ENCODE assay signal across 10 cellular contexts in genomic region chr2:20674974-20675679, GRCh38. TPM values are rescaled to one million over a fixed set of nuclear protein-coding genes. Genes with fewer than 3 reads are reported as not detected.
DNase-seq lines count a peak whose midpoint lies in the region; ATAC-seq, FAIRE-seq and TF ChIP-seq lines count a peak whose summit lies in the region.
"Had no signal": no experiment of that assay in that cellular context is flagged by ENCODE, and none has a peak within 500 bp of the region (broad histone marks: within the 10 kb centered on the region; RNA-seq: fewer than 3 reads in every experiment).

No MANE protein-coding gene starts in this region.

- no peaks in the 10 kb centered on the region for H3K9me3 ChIP-seq in fibroblast of lung (ENCODE audit: control insufficient read depth, insufficient read depth, low read depth, low read length)
- no peaks in the 10 kb centered on the region for H3K9me3 ChIP-seq in osteoblast (ENCODE audit: low read depth, low read length)
- H3K9me3 ChIP-seq: breast epithelium, lower lobe of right lung had no signal

- peak; percentile 79 for FAIRE-seq in RCC 7860 (lab: Jason Lieb, UNC)

- H3K27ac ChIP-seq in fibroblast of lung (ENCODE audit: insufficient read depth, low read length) (peak overlapping the region; percentile 16), osteoblast (ENCODE audit: low read depth, low read length) (no peak overlapping the region)
- H3K27ac ChIP-seq: breast epithelium, lower lobe of right lung had no signal

- POLR2A ChIA-PET in BJ (lab: Charles Lee), result interaction anchor here (0.6 kb wide), 1 partner anchor 15 kb away, joined by 4 read pairs; no protein-coding TSS in a partner anchor

- H3K36me3 ChIP-seq in BJ (ENCODE audit: control insufficient read depth, insufficient read depth, low read length), result no peaks in the 10 kb centered on the region
- H3K36me3 ChIP-seq in fibroblast of lung (ENCODE audit: control insufficient read depth, insufficient read depth, low read length), result no peaks in the 10 kb centered on the region
- no peaks in the 10 kb centered on the region for H3K36me3 ChIP-seq in osteoblast (ENCODE audit: insufficient read depth, low read length)
- H3K36me3 ChIP-seq: breast epithelium, lower lobe of right lung had no signal

- no peak overlapping the region for H2AFZ ChIP-seq in fibroblast of lung (ENCODE audit: low read length)
- peak overlapping the region; percentile 28 for H2AFZ ChIP-seq in osteoblast (ENCODE audit: low read length)

- no peak for ATAC-seq in HG02938 (IDR thresholded peaks at IDR 0.05; ENCODE audit: unreplicated experiment)

- H3K79me2 ChIP-seq in fibroblast of lung (ENCODE audit: control insufficient read depth, insufficient read depth, low read length), result no peaks in the 10 kb centered on the region
- H3K79me2 ChIP-seq in osteoblast (ENCODE audit: insufficient read depth, low read length), result no peaks in the 10 kb centered on the region

- TF ChIP-seq CTCF in BJ (IDR thresholded peaks at IDR 0.05; ENCODE audit: insufficient read depth, low read depth, low read length), result no peak
- TF ChIP-seq CTCF in fibroblast of lung (conservative IDR thresholded peaks at IDR 0.05 in 1 of 2, IDR thresholded peaks at IDR 0.05 in 1 of 2; ENCODE audit: low read depth in 1 of 2, low read length in 2 of 2), result peak in 1 of 2 donors; percentile 4
- TF ChIP-seq CTCF in osteoblast (IDR thresholded peaks at IDR 0.05; ENCODE audit: extremely low read depth, low read depth, low read length), result no peak

- H3K4me1 ChIP-seq in fibroblast of lung (ENCODE audit: control insufficient read depth, extremely low read depth, insufficient read depth, low read length), result peaks cover 7% of the 10 kb centered on the region
- H3K4me1 ChIP-seq in osteoblast (ENCODE audit: insufficient read depth, low read length), result peaks cover 11% of the 10 kb centered on the region
- H3K4me1 ChIP-seq: breast epithelium had no signal

- CTCF ChIA-PET in BJ (lab: Yijun Ruan, JAX), result interaction anchor here (0.8 to 8.4 kb wide), 10 partner anchors 10 to 288 kb away, joined by 3 to 123 read pairs (median 4); partner anchors contain the start of genes GDF7 and HS1BP3

- peak; percentile 44 for DNase-seq in BJ (ENCODE audit: low read depth)
- DNase-seq in RCC 7860 (ENCODE audit: low spot score), result peak; percentile 68
- peak; percentile 77 to 81 for DNase-seq in fibroblast of lung (ENCODE audit: low read depth in 2 of 2)
- DNase-seq in osteoblast (ENCODE audit: insufficient read length, low spot score, missing footprints), result peak; percentile 99
- no peak for DNase-seq in GM19240 (ENCODE audit: insufficient read length, low spot score)
- no peak for DNase-seq in NCI-H1417 (lab: John Stamatoyannopoulos, UW)
- DNase-seq in activated naive CD4-positive, alpha-beta T cell treated with Interleukin-2 at 50 U/mL for 16 hours, result no peak
- DNase-seq: lower lobe of right lung had no signal

- no peak overlapping the region for H3K9ac ChIP-seq in fibroblast of lung (ENCODE audit: insufficient read depth, low read length)

- H4K20me1 ChIP-seq in fibroblast of lung (ENCODE audit: control insufficient read depth, extremely low read depth, insufficient read depth, low read length) (no peaks in the 10 kb centered on the region), osteoblast (ENCODE audit: insufficient read depth, low read length) (no peaks in the 10 kb centered on the region)

- H3K27me3 ChIP-seq in BJ (ENCODE audit: control insufficient read depth, insufficient read depth, low read length) (peaks cover 1% of the 10 kb centered on the region; the same call in 1 of the 2 replicates), fibroblast of lung (ENCODE audit: control insufficient read depth, insufficient read depth, low read length) (peaks cover 29% of the 10 kb centered on the region), osteoblast (ENCODE audit: insufficient read depth, low read length) (peaks cover 39% of the 10 kb centered on the region)

- peak overlapping the region; percentile 33 for H3K4me2 ChIP-seq in fibroblast of lung (ENCODE audit: extremely low read depth, insufficient read depth, low read length)
- peak overlapping the region; percentile 12 for H3K4me2 ChIP-seq in osteoblast (ENCODE audit: insufficient read depth, low read length)

- H3K4me3 ChIP-seq in BJ (ENCODE audit: low read depth, low read length) (no peak overlapping the region), fibroblast of lung (replicated peaks in 1 of 4; ENCODE audit: control extremely low read depth in 1 of 4, insufficient read depth in 1 of 4, low read depth in 3 of 4, low read length in 4 of 4) (no peak overlapping the region), osteoblast (ENCODE audit: insufficient read depth, low read length) (no peak overlapping the region)
- H3K4me3 ChIP-seq: breast epithelium, lower lobe of right lung had no signal

RNA-seq across cellular contexts. Expression of gene GDF7, which starts 8.2 kb away (rescaled TPM):
- polyA plus RNA-seq in BJ (2011; rRNA removed), result 0.28 and 0.32 TPM in 2 replicates
- 0.43 and 1.0 TPM in 2 replicates for polyA minus RNA-seq in BJ (2011; rRNA and poly(A)+ RNA removed)
- under 0.01 and 0.33 TPM in 2 replicates for total RNA-seq in fibroblast of lung
- polyA plus RNA-seq in fibroblast of lung, result 0.02 TPM in 1 of 2 replicates, not detected in the other
- 0.02 and 0.05 TPM in 2 replicates for polyA plus RNA-seq in fibroblast of lung (2012)
- 0.04 TPM in 2 replicates for polyA minus RNA-seq in fibroblast of lung (ENCODE audit: low replicate concordance)
- total RNA-seq in osteoblast, result under 0.01 TPM in 1 of 2 replicates, not detected in the other

RNA-seq across cellular contexts. Expression of gene HS1BP3, which starts 24.2 kb away (rescaled TPM):
- 8.3 and 13.6 TPM in 2 replicates for polyA plus RNA-seq in BJ (2011; rRNA removed)
- 10.2 and 10.4 TPM in 2 replicates for polyA minus RNA-seq in BJ (2011; rRNA and poly(A)+ RNA removed)
- total RNA-seq in fibroblast of lung, result 32.4 and 38.1 TPM in 2 replicates
- polyA plus RNA-seq in fibroblast of lung, result 17.8 and 21.6 TPM in 2 replicates
- polyA plus RNA-seq in fibroblast of lung (2012), result 23.7 and 27.9 TPM in 2 replicates
- 29.4 and 34.9 TPM in 2 replicates for polyA minus RNA-seq in fibroblast of lung (ENCODE audit: low replicate concordance)
- total RNA-seq in osteoblast, result 47.4 and 47.8 TPM in 2 replicates

Comparison
In these comparisons a context has a peak if more than half of its experiments do, and no peak if none do; other contexts are left out.
1. DNase-seq: peak in BJ (single experiment), RCC 7860 (single experiment), fibroblast of lung (2 of 2) and osteoblast (single experiment); none in GM19240 (single experiment), NCI-H1417 (0 of 3) and activated naive CD4-positive, alpha-beta T cell treated with Interleukin-2 at 50 U/mL for 16 hours (single experiment).